Comparison of ENCODE assay signal across 8 cellular contexts in genomic region chr15:83365370-83365938, GRCh38.
DNase-seq lines count a peak whose midpoint lies in the region; ATAC-seq, FAIRE-seq and TF ChIP-seq lines count a peak whose summit lies in the region.

No MANE protein-coding gene starts in this region.

- no peaks in the 10 kb centered on the region for H3K9me1 ChIP-seq in IMR-90 (ENCODE audit: insufficient read depth, low read length)

- no peak for TF ChIP-seq POLR2A in IMR-90 (IDR thresholded peaks at IDR 0.05; ENCODE audit: low read depth, low read length)
- no peak for TF ChIP-seq POLR2A in GM12891 (IDR thresholded peaks at IDR 0.05; ENCODE audit: low read depth, low read length)

- dilution Hi-C loops in IMR-90 (cut with HindIII; ENCODE audit: low sequenced_read_pairs, unreplicated experiment): no loop called here

- no peak overlapping the region for H3K56ac ChIP-seq in IMR-90 (ENCODE audit: extremely low read depth, insufficient read depth, low read length)

- TF ChIP-seq RAD21 in IMR-90 (IDR thresholded peaks at IDR 0.05; ENCODE audit: low read length): no peak

- DNase-seq in Ammon's horn (ENCODE audit: low spot score) (peak; percentile 74), IMR-90 (peak; percentile 20), amygdala (lab: John Stamatoyannopoulos, UW) (peak in 38 of 56 donors; percentile 6 to 72 (median 37)), right cardiac atrium (peak; percentile 37 to 71 (median 71)), retinal pigment epithelial cell (ENCODE audit: low read depth) (peak; percentile 86), GM12891 (ENCODE audit: insufficient read length, low spot score) (no peak), activated gamma-delta T cell treated with Interleukin-2 at 50 U/mL for 16 hours (no peak)

- H4K91ac ChIP-seq in IMR-90 (ENCODE audit: insufficient read depth, low read depth, low read length): no peak overlapping the region

- peak overlapping the region; percentile 34 for H3K4me2 ChIP-seq in IMR-90 (ENCODE audit: low read depth, low read length)

- no peak overlapping the region for H3K4ac ChIP-seq in IMR-90 (ENCODE audit: low read depth, low read length)

- H2BK5ac ChIP-seq in IMR-90 (ENCODE audit: low read depth, low read length, poor library complexity, severe bottlenecking): no peak overlapping the region

- no peaks in the 10 kb centered on the region for H3K9me3 ChIP-seq in IMR-90 (ENCODE audit: control insufficient read depth, insufficient read depth, low read length)
- H3K9me3 ChIP-seq in right cardiac atrium (ENCODE audit: control insufficient read depth, low read length): no peaks in the 10 kb centered on the region

- H3K18ac ChIP-seq in IMR-90 (ENCODE audit: low read depth, low read length): no peak overlapping the region

- no peak overlapping the region for H2BK120ac ChIP-seq in IMR-90 (ENCODE audit: low read depth, low read length)

- intact Hi-C loops in IMR-90 (cut with micrococcal nuclease): no loop called here
- intact Hi-C loops in right cardiac atrium (cut with DNase I): no loop called here

- H4K5ac ChIP-seq in IMR-90 (ENCODE audit: low read depth, low read length): no peak overlapping the region

- H3K27ac ChIP-seq in IMR-90 (ENCODE audit: insufficient read depth, low read length) (no peak overlapping the region), right cardiac atrium (ENCODE audit: low read length) (no peak overlapping the region)

- H3K9ac ChIP-seq in IMR-90 (ENCODE audit: low read depth, low read length): no peak overlapping the region

- H3K4me1 ChIP-seq in IMR-90 (ENCODE audit: control insufficient read depth, insufficient read depth, low read length) (no peaks in the 10 kb centered on the region), right cardiac atrium (ENCODE audit: control insufficient read depth, insufficient read depth, low read length) (no peaks in the 10 kb centered on the region)

- H2AK5ac ChIP-seq in IMR-90 (ENCODE audit: low read depth, low read length): no peak overlapping the region

- CTCF ChIA-PET in IMR-90 (lab: Yijun Ruan, JAX): interaction anchor here (0.6 kb wide), 1 partner anchor 15 kb away, joined by 3 read pairs; no protein-coding TSS in a partner anchor

- H2AK9ac ChIP-seq in IMR-90 (replicated peaks; ENCODE audit: low read depth, low read length, poor library complexity): no peak overlapping the region

- WGBS in IMR-90 (ENCODE audit: extremely low coverage in 2 of 2, insufficient read length in 1 of 2), 2 experiments: 4% methylated on average over 5 of the region's 27 CpGs; no CpG with 5 or more reads in 1 of the 2 experiments
- WGBS in right cardiac atrium: under 1% methylated on average over 27 of the region's 27 CpGs

- no peak for FAIRE-seq in GM12891 (lab: Jason Lieb, UNC)

- no peak overlapping the region; the same call in 1 of the 2 replicates for H3K23ac ChIP-seq in IMR-90 (ENCODE audit: low read depth, low read length)

- in situ Hi-C loops in IMR-90 (cut with MboI; ENCODE audit: low sequenced_read_pairs): no loop called here

- no peak overlapping the region for H4K8ac ChIP-seq in IMR-90 (ENCODE audit: low read depth in 2 of 2, low read length in 2 of 2)

- no peak overlapping the region for H3K14ac ChIP-seq in IMR-90 (replicated peaks; ENCODE audit: low read depth, low read length)

- H3K27me3 ChIP-seq in IMR-90 (ENCODE audit: control insufficient read depth, insufficient read depth, low read length) (peaks cover 17% of the 10 kb centered on the region), right cardiac atrium (ENCODE audit: control insufficient read depth, insufficient read depth) (peaks cover 2% of the 10 kb centered on the region)

- peak overlapping the region; percentile 24 for H2AFZ ChIP-seq in IMR-90 (replicated peaks; ENCODE audit: low read length, poor library complexity)

- no peaks in the 10 kb centered on the region for H3K79me1 ChIP-seq in IMR-90 (ENCODE audit: low read depth in 1 of 2, low read length in 2 of 2)

- TF ChIP-seq CTCF in IMR-90 (conservative IDR thresholded peaks at IDR 0.05; ENCODE audit: low read depth, low read length) (no peak), retinal pigment epithelial cell (conservative IDR thresholded peaks at IDR 0.05; ENCODE audit: low read depth, low read length) (no peak)

- POLR2A ChIA-PET in IMR-90 (lab: Charles Lee; ENCODE audit: unreplicated experiment): interaction anchor here (0.6 kb wide), 1 partner anchor 32 kb away, joined by 8 read pairs; no protein-coding TSS in a partner anchor

- BruUV-seq in IMR-90 (replicated peaks; lab: Mats Ljungman, UMichigan): no TSS peak

- H3K36me3 ChIP-seq in IMR-90 (ENCODE audit: control insufficient read depth, insufficient read depth, low read length): no peaks in the 10 kb centered on the region

- ATAC-seq in IMR-90 (ENCODE audit: low read depth) (peak; percentile 83), right cardiac atrium (peak; percentile 74 to 75), HG02759 (IDR thresholded peaks at IDR 0.05; ENCODE audit: unreplicated experiment) (no peak)

- H3K4me3 ChIP-seq in IMR-90 (ENCODE audit: insufficient read depth, low read depth, low read length): peak overlapping the region; percentile 22
- H3K4me3 ChIP-seq in right cardiac atrium (ENCODE audit: low read length): peak overlapping the region; percentile 49
- peak overlapping the region; percentile 18 for H3K4me3 ChIP-seq in retinal pigment epithelial cell (ENCODE audit: low read length)

- H4K20me1 ChIP-seq in IMR-90 (ENCODE audit: insufficient read depth, low read length): no peaks in the 10 kb centered on the region

- no peak overlapping the region for H2BK15ac ChIP-seq in IMR-90 (ENCODE audit: low read depth, low read length)

- no peak overlapping the region for H2BK20ac ChIP-seq in IMR-90 (ENCODE audit: low read depth, low read length)

TF ChIP-seq in IMR-90, 13 proteins besides CTCF, POLR2A, EP300 and RAD21:
- TF ChIP-seq SMC3 (IDR thresholded peaks at IDR 0.05; ENCODE audit: low read depth, low read length) (no peak), USF2 (IDR thresholded peaks at IDR 0.05; ENCODE audit: low read depth, low read length) (no peak), BHLHE40 (IDR thresholded peaks at IDR 0.05; ENCODE audit: low read depth, low read length) (no peak), MAZ (IDR thresholded peaks at IDR 0.05; ENCODE audit: borderline replicate concordance, low read depth, low read length) (no peak), NFE2L2 (IDR thresholded peaks at IDR 0.05; ENCODE audit: low read depth, low read length) (no peak), RFX5 (IDR thresholded peaks at IDR 0.05; ENCODE audit: low read depth, low read length) (no peak), CEBPB (IDR thresholded peaks at IDR 0.05; ENCODE audit: low read depth, low read length) (no peak)

TF ChIP-seq in GM12891, 5 proteins besides CTCF, POLR2A, EP300 and RAD21:
- TF ChIP-seq POU2F2 (IDR thresholded peaks at IDR 0.05; ENCODE audit: low read depth, low read length) (no peak), SPI1 (IDR thresholded peaks at IDR 0.05; ENCODE audit: low read depth, low read length) (no peak), TAF1 (IDR thresholded peaks at IDR 0.05; ENCODE audit: low read depth, low read length) (no peak), PAX5 (IDR thresholded peaks at IDR 0.05; ENCODE audit: insufficient read depth, low read length, severe bottlenecking) (no peak), POLR2AphosphoS5 (IDR thresholded peaks at IDR 0.05; ENCODE audit: low read depth, low read length) (no peak)

Comparison
In these comparisons a context has a peak if more than half of its experiments do, and no peak if none do; other contexts are left out.
1. DNase-seq: peak in Ammon's horn (single experiment), IMR-90 (single experiment), amygdala (38 of 56), right cardiac atrium (3 of 3) and retinal pigment epithelial cell (single experiment); none in GM12891 (single experiment) and activated gamma-delta T cell treated with Interleukin-2 at 50 U/mL for 16 hours (single experiment).
2. Peak in every context shown above with its lines, with median percentiles within 50 percentile points of each other: H3K4me3 ChIP-seq.